In genomic region chr9:116075191-116075590, GRCh38 we compare ENCODE assay signal across 22 cellular contexts.
DNase-seq lines count a peak whose midpoint lies in the region; ATAC-seq and TF ChIP-seq lines count a peak whose summit lies in the region.
"Had no signal": no experiment of that assay in that cellular context is flagged by ENCODE, and none has a peak within 500 bp of the region (broad histone marks: within the 10 kb centered on the region; RNA-seq: fewer than 3 reads in every experiment).

No MANE protein-coding gene starts in this region.

- H3K36me3 ChIP-seq in ACC112 (ENCODE audit: insufficient read depth, low read length) (no peaks in the 10 kb centered on the region), psoas muscle (ENCODE audit: insufficient read depth in 1 of 2, low read depth in 1 of 2) (no peaks in the 10 kb centered on the region)
- H3K36me3 ChIP-seq: heart left ventricle, thyroid gland had no signal

- 76 to 80% (median 77%) methylated on average over 5 of the region's 5 CpGs for WGBS in psoas muscle, 3 donors

- DNase-seq in HS-5 (ENCODE audit: low read depth) (peak; percentile 47), astrocyte of the hippocampus (ENCODE audit: low read depth, low spot score) (peak; percentile 42), foreskin keratinocyte (peak in 1 of 2 donors; percentile 55), left cardiac atrium (no peak), psoas muscle (no peak), endothelial cell (ENCODE audit: low spot score) (no peak)
- no peak for DNase-seq in central memory CD4-positive, alpha-beta T cell
- DNase-seq: activated CD8-positive, alpha-beta memory T cell treated with anti-CD3 and anti-CD28 coated beads, Interleukin-2, amount 50 U/mL, for 4 hours; activated naive CD4-positive, alpha-beta T cell treated with anti-CD3 and anti-CD28 coated beads, Interleukin-2, amount 50 U/mL, for 16 hours; CD8-positive, alpha-beta memory T cell; heart left ventricle; kidney glomerular epithelial cell; mucosa of descending colon; NCI-H1417; NCI-H2171 treated with DMSO at 0.1 percent for 48 hours; nucleus accumbens; SIG-M5; thyroid gland had no signal

- peaks cover 31% of the 10 kb centered on the region for H3K4me1 ChIP-seq in ACC112 (ENCODE audit: control insufficient read depth, insufficient read depth, low read length, unreplicated experiment)
- peaks cover 17% of the 10 kb centered on the region for H3K4me1 ChIP-seq in foreskin keratinocyte
- H3K4me1 ChIP-seq in psoas muscle, result no peaks in the 10 kb centered on the region
- H3K4me1 ChIP-seq: heart left ventricle, thyroid gland had no signal

- H3K36me3 Mint-ChIP-seq in endothelial cell (ENCODE audit: low read depth, unreplicated experiment), result no peaks in the 10 kb centered on the region
- H3K36me3 Mint-ChIP-seq: CD8-positive, alpha-beta memory T cell had no signal

- no peak for TF ChIP-seq CTCF in foreskin keratinocyte (conservative IDR thresholded peaks at IDR 0.05)
- no peak for TF ChIP-seq CTCF in psoas muscle (IDR thresholded peaks at IDR 0.05)
- TF ChIP-seq CTCF in endothelial cell (IDR thresholded peaks at IDR 0.05; ENCODE audit: unreplicated experiment), result no peak

- H3K79me2 ChIP-seq in ACC112 (ENCODE audit: control insufficient read depth, insufficient read depth, low read length, unreplicated experiment), result no peaks in the 10 kb centered on the region

- no peaks in the 10 kb centered on the region for H3K9me3 ChIP-seq in psoas muscle
- H3K9me3 ChIP-seq: heart left ventricle, mucosa of descending colon, thyroid gland had no signal

- H3K4me1 Mint-ChIP-seq in endothelial cell (ENCODE audit: unreplicated experiment), result no peaks in the 10 kb centered on the region
- H3K4me1 Mint-ChIP-seq: CD8-positive, alpha-beta memory T cell; central memory CD8-positive, alpha-beta T cell had no signal

- H3K4me3 Mint-ChIP-seq in endothelial cell (ENCODE audit: unreplicated experiment), result no peak overlapping the region
- H3K4me3 Mint-ChIP-seq: CD8-positive, alpha-beta memory T cell; central memory CD8-positive, alpha-beta T cell; T-helper 2 cell treated with Interferon-gamma antibody and Interleukin-4, amounts not matched to agents 5 μg/mL and 100 μg/mL, for 36 hours had no signal

- no peaks in the 10 kb centered on the region for H3K27me3 Mint-ChIP-seq in endothelial cell (ENCODE audit: unreplicated experiment)
- H3K27me3 Mint-ChIP-seq: CD8-positive, alpha-beta memory T cell; central memory CD8-positive, alpha-beta T cell had no signal

- H3K27ac ChIP-seq in ACC112 (ENCODE audit: low read depth, low read length) (peak overlapping the region; percentile 70), foreskin keratinocyte (no peak overlapping the region), psoas muscle (no peak overlapping the region)
- H3K27ac ChIP-seq: heart left ventricle, thyroid gland had no signal

- H3K27ac Mint-ChIP-seq in endothelial cell (ENCODE audit: unreplicated experiment), result no peak overlapping the region
- H3K27ac Mint-ChIP-seq: CD8-positive, alpha-beta memory T cell; T-helper 2 cell treated with Interferon-gamma antibody and Interleukin-4, amounts not matched to agents 5 μg/mL and 100 μg/mL, for 36 hours had no signal

- H3K9me3 Mint-ChIP-seq in endothelial cell (ENCODE audit: unreplicated experiment), result no peaks in the 10 kb centered on the region
- H3K9me3 Mint-ChIP-seq: T-helper 2 cell treated with Interferon-gamma antibody and Interleukin-4, amounts not matched to agents 5 μg/mL and 100 μg/mL, for 36 hours had no signal

- peak; percentile 64 for ATAC-seq in foreskin keratinocyte
- ATAC-seq in left cardiac atrium, result no peak
- ATAC-seq in psoas muscle, result no peak
- ATAC-seq: heart left ventricle, mucosa of descending colon, sciatic nerve had no signal

- no peak overlapping the region for H2AFZ ChIP-seq in ACC112 (ENCODE audit: low read length, unreplicated experiment)

- intact Hi-C loops in left cardiac atrium (cut with DNase I) (no loop called here), psoas muscle (cut with DNase I) (no loop called here)

- H3K4me3 ChIP-seq in ACC112 (ENCODE audit: low read depth, low read length), result no peak overlapping the region
- H3K4me3 ChIP-seq in psoas muscle, result no peak overlapping the region
- H3K4me3 ChIP-seq: heart left ventricle, mucosa of descending colon, thyroid gland had no signal

- no peaks in the 10 kb centered on the region for H3K27me3 ChIP-seq in ACC112 (ENCODE audit: insufficient read depth, low read length)
- no peaks in the 10 kb centered on the region for H3K27me3 ChIP-seq in foreskin keratinocyte
- H3K27me3 ChIP-seq in psoas muscle (ENCODE audit: insufficient read depth in 3 of 3, low read length in 2 of 3), result no peaks in the 10 kb centered on the region
- H3K27me3 ChIP-seq: heart left ventricle, thyroid gland had no signal

Comparison
In these comparisons a context has a peak if more than half of its experiments do, and no peak if none do; other contexts are left out.
1. DNase-seq: peak in HS-5 (single experiment) and astrocyte of the hippocampus (single experiment); none in left cardiac atrium (single experiment), central memory CD4-positive, alpha-beta T cell (single experiment), psoas muscle (0 of 2) and endothelial cell (single experiment).